Comparison of ENCODE assay signal across 10 cellular contexts in the genomic region with DNA sequence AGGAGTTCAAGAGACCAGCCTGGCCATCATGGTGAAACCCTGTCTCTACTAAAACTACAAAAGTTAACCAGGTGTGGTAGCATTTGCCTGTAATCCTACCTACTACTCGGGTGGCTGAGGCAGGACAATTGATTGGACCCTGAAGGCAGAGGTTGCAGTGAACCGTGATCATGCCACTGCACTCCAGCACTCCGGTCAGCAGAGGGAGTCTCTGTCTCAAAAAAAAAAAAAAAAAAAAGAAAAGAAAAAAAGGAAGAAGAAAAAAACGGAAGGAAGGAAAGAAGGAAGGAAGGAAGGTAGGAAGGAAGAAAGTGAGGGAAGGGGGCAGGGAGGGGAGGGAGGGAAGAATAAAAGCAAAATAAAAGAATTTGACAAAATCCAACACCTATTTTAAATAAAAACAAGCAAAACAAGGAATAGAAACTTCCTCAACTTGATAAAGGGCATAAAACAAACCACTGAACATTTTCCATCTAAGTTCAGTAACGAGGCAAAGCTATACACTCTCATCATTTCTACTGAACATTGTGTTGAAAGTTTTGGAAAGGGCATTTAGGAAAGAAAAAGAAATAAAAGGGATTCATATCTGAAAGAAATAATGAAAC.
DNase-seq lines count a peak whose midpoint lies in the region; ATAC-seq and TF ChIP-seq lines count a peak whose summit lies in the region.
"Had no signal": no experiment of that assay in that cellular context is flagged by ENCODE, and none has a peak within 500 bp of the region (broad histone marks: within the 10 kb centered on the region; RNA-seq: fewer than 3 reads in every experiment).

No MANE protein-coding gene starts in this region.

- POLR2A ChIA-PET in WTC11 (lab: Charles Lee) = interaction anchor here (0.7 kb wide), 1 partner anchor 125 kb away, joined by 3 read pairs; no protein-coding TSS in a partner anchor

- no peaks in the 10 kb centered on the region for H3K9me3 ChIP-seq in left lung
- no peaks in the 10 kb centered on the region for H3K9me3 ChIP-seq in effector memory CD4-positive, alpha-beta T cell (ENCODE audit: control insufficient read depth, low read length)

- peak; percentile 100 for ATAC-seq in WTC11
- peak; percentile 37 for ATAC-seq in left lung
- ATAC-seq in GM21528 (IDR thresholded peaks at IDR 0.05; ENCODE audit: low FRiP score, unreplicated experiment) = no peak

- H3K36me3 ChIP-seq in left lung = no peaks in the 10 kb centered on the region
- no peaks in the 10 kb centered on the region for H3K36me3 ChIP-seq in effector memory CD4-positive, alpha-beta T cell (ENCODE audit: control insufficient read depth, insufficient read depth, low read length)

- peaks cover 10% of the 10 kb centered on the region for H3K9me3 Mint-ChIP-seq in WTC11

- no peak overlapping the region for H3K4me3 ChIP-seq in left lung
- H3K4me3 ChIP-seq in effector memory CD4-positive, alpha-beta T cell (ENCODE audit: insufficient read depth, low read depth, low read length, poor library complexity, severe bottlenecking) = no peak overlapping the region

- peak; percentile 53 for TF ChIP-seq CTCF in LNCAP (IDR thresholded peaks at IDR 0.05)
- 0 out of 2 replicates have a peak, but pooled peaks have one; percentile 22 for TF ChIP-seq CTCF in WTC11 (IDR thresholded peaks at IDR 0.05)
- TF ChIP-seq CTCF in left lung (IDR thresholded peaks at IDR 0.05) = peak in 1 of 2 donors; percentile 16

- intact Hi-C loops in left lung (cut with DNase I) = no loop called here

- peak; percentile 17 for DNase-seq in Daoy (ENCODE audit: low read depth)
- DNase-seq in WTC11 (ENCODE audit: low spot score) = peak; percentile 52
- peak in 1 of 2 donors; percentile 8 for DNase-seq in left lung
- no peak for DNase-seq in effector memory CD4-positive, alpha-beta T cell
- DNase-seq in activated CD4-positive, CD25-positive, alpha-beta regulatory T cell (lab: John Stamatoyannopoulos, UW) = no peak
- DNase-seq in activated CD4-positive, CD25-positive, alpha-beta regulatory T cell treated with anti-CD3 and anti-CD28 coated beads, Interleukin-2, amount 50 U/mL, for 72 hours = no peak
- DNase-seq: activated naive CD4-positive, alpha-beta T cell treated with Interleukin-2 at 50 U/mL for 16 hours had no signal

- H3K36me3 Mint-ChIP-seq in WTC11 = no peaks in the 10 kb centered on the region; the same call in 1 of the 2 replicates
- H3K36me3 Mint-ChIP-seq: IgD-negative memory B cell had no signal

- peaks cover 10% of the 10 kb centered on the region for H3K4me1 Mint-ChIP-seq in WTC11
- H3K4me1 Mint-ChIP-seq: IgD-negative memory B cell had no signal

- H3K4me3 Mint-ChIP-seq in WTC11 = no peak overlapping the region
- H3K4me3 Mint-ChIP-seq: IgD-negative memory B cell had no signal

- no peaks in the 10 kb centered on the region for H3K27me3 ChIP-seq in left lung
- no peaks in the 10 kb centered on the region for H3K27me3 ChIP-seq in effector memory CD4-positive, alpha-beta T cell (replicated peaks; ENCODE audit: control insufficient read depth, insufficient read depth, low read length, poor library complexity, severe bottlenecking)

- H3K4me1 ChIP-seq in left lung = no peaks in the 10 kb centered on the region
- no peaks in the 10 kb centered on the region for H3K4me1 ChIP-seq in effector memory CD4-positive, alpha-beta T cell (ENCODE audit: control insufficient read depth, insufficient read depth, low read length, poor library complexity, severe bottlenecking)

- no peak overlapping the region for H3K27ac ChIP-seq in left lung
- H3K27ac ChIP-seq in effector memory CD4-positive, alpha-beta T cell (ENCODE audit: insufficient read depth, low read length, poor library complexity, severe bottlenecking) = no peak overlapping the region

- no peaks in the 10 kb centered on the region for H3K27me3 Mint-ChIP-seq in WTC11 (ENCODE audit: low read depth)
- H3K27me3 Mint-ChIP-seq: IgD-negative memory B cell had no signal

- CTCF ChIA-PET in WTC11 (lab: Charles Lee) = interaction anchor here (0.7 kb wide), 2 partner anchors 15 to 251 kb away, joined by 3 read pairs; no protein-coding TSS in a partner anchor

- H3K27ac Mint-ChIP-seq in WTC11 = no peak overlapping the region
- H3K27ac Mint-ChIP-seq: IgD-negative memory B cell had no signal

TF ChIP-seq in WTC11, 78 proteins besides CTCF, POLR2A, EP300 and RAD21:
- TF ChIP-seq ZNF121 (CRISPR knock-in tag; IDR thresholded peaks at IDR 0.05) = 0 out of 2 replicates have a peak, but pooled peaks have one; percentile 43
- no peak for TF ChIP-seq SOX15 (CRISPR knock-in tag; IDR thresholded peaks at IDR 0.05)

Comparison
In these comparisons a context has a peak if more than half of its experiments do, and no peak if none do; other contexts are left out.
1. DNase-seq: peak in Daoy (single experiment) and WTC11 (single experiment); none in effector memory CD4-positive, alpha-beta T cell (0 of 3), activated CD4-positive, CD25-positive, alpha-beta regulatory T cell (0 of 4) and activated CD4-positive, CD25-positive, alpha-beta regulatory T cell treated with anti-CD3 and anti-CD28 coated beads, Interleukin-2, amount 50 U/mL, for 72 hours (single experiment).